Comparison of ENCODE assay signal across 8 cellular contexts in the genomic region with DNA sequence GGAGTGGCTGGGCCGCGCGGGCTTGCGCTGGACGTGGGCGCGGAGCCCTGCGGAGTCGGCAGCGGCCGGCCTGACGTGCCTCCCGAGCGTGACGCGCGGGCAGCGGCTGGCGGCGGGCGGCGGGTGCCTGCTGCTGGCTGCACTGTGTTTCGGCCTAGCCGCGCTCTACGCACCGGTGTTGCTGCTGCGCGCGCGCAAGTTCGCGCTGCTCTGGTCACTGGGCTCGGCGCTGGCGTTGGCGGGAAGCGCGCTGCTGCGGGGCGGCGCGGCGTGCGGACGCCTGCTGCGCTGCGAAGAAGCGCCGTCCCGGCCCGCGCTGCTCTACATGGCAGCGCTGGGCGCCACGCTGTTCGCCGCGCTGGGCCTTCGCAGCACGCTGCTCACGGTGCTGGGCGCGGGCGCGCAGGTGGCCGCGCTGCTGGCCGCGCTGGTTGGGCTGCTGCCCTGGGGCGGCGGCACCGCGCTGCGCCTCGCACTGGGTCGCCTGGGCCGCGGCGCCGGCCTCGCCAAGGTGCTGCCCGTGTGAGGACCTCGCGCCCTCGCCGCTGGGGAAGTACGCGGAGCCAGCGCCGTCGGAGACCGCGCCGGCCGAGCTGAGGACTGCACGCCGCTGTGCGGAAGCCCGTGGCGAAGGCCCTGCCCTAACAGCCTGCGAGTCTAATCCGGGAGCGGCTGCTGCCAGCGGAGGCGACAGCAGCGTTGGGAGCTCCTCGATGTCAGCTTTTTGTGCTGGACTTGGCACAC. TPM values are rescaled to one million over a fixed set of nuclear protein-coding genes. Genes with fewer than 3 reads are reported as not detected.
A peak's percentile ranks its signal among the peaks of the same experiment; 100 is the strongest.
DNase-seq lines count a peak whose midpoint lies in the region; ATAC-seq and TF ChIP-seq lines count a peak whose summit lies in the region.

No MANE protein-coding gene starts in this region.

- peaks cover 0 to 3% of the 10 kb centered on the region in 2 donors for H3K36me3 ChIP-seq in adrenal gland (replicated peaks in 1 of 2)
- H3K36me3 ChIP-seq in uterus, result no peaks in the 10 kb centered on the region

- 0 to 1% (median 0%) methylated on average over 7 to 108 of the region's 108 CpGs for WGBS in adrenal gland, 4 donors

- intact Hi-C loops in adrenal gland (cut with DNase I), result loop anchor here in 1 of 2 donors (10.0 kb wide), 1 partner anchor 113 kb away; the partner anchor contains the start of gene WDR33
- intact Hi-C loops in left ventricle myocardium superior (cut with micrococcal nuclease), result no loop called here
- intact Hi-C loops in uterus (cut with DNase I; ENCODE audit: low total_unique reads), result no loop called here

- TF ChIP-seq CTCF in GM12874 (IDR thresholded peaks at IDR 0.05; ENCODE audit: insufficient read depth, low read depth, low read length), result peak; percentile 32; the same call in 1 of the 2 replicates
- TF ChIP-seq CTCF in adrenal gland (IDR thresholded peaks at IDR 0.05), result peak in 3 of 6 experiments; percentile 25 to 60 (median 38)
- peak in 2 of 4 experiments; percentile 45 to 58 for TF ChIP-seq CTCF in uterus (IDR thresholded peaks at IDR 0.05)

- H3K4me1 ChIP-seq in adrenal gland (replicated peaks in 1 of 2), result peaks cover 6 to 23% of the 10 kb centered on the region in 2 donors
- H3K4me1 ChIP-seq in uterus, result peaks cover 6 to 7% of the 10 kb centered on the region in 2 donors

- H3K27ac ChIP-seq in adrenal gland (peak overlapping the region; percentile 81 to 100 (median 94)), uterus (peak overlapping the region; percentile 89 to 96)

- peak; percentile 45 for ATAC-seq in HG02588 (IDR thresholded peaks at IDR 0.05; ENCODE audit: unreplicated experiment)
- ATAC-seq in left ventricle myocardium superior, result peak; percentile 65

- peak overlapping the region; percentile 31 to 94 (median 48) for H3K4me3 ChIP-seq in adrenal gland
- H3K4me3 ChIP-seq in uterus, result peak overlapping the region; percentile 54 to 93

- H3K27me3 ChIP-seq in adrenal gland, result no peaks in the 10 kb centered on the region
- H3K27me3 ChIP-seq in uterus, result no peaks in the 10 kb centered on the region

- DNase-seq in NAMALWA (ENCODE audit: low spot score) (peak; percentile 86), SW480 (ENCODE audit: low spot score) (peak; percentile 86), adrenal gland (peak; percentile 71 to 87 (median 81)), left ventricle myocardium superior (peak; percentile 89), pulmonary artery endothelial cell (ENCODE audit: low read depth, low spot score) (peak; percentile 37), uterus (peak; percentile 56 to 63)

- H3K9me3 ChIP-seq in adrenal gland (replicated peaks in 1 of 3) (no peaks in the 10 kb centered on the region), uterus (no peaks in the 10 kb centered on the region)

- TF ChIP-seq POLR2A in adrenal gland (IDR thresholded peaks at IDR 0.05) (no peak), uterus (IDR thresholded peaks at IDR 0.05) (no peak)

RNA-seq across cellular contexts. Expression of gene SFT2D3, which starts 0.5 kb away (rescaled TPM):
- total RNA-seq in adrenal gland, result 10 to 100 TPM in 3 of 8 donors, 1 to 10 TPM in 5; 5.1 to 12.2 (median 8.1) TPM
- polyA plus RNA-seq in adrenal gland, result 1 to 10 TPM; 4.3 to 8.5 (median 5.4) TPM
- 3.1 TPM for total RNA-seq in left ventricle myocardium superior
- total RNA-seq in pulmonary artery endothelial cell, result 2.5 and 4.8 TPM in 2 replicates
- total RNA-seq in uterus, result 10 to 100 TPM in 2 of 4 donors, 1 to 10 TPM in 2; 5.9 to 27.2 (median 11.1) TPM

RNA-seq across cellular contexts. Expression of gene LIMS2, which starts 26.5 kb away (rescaled TPM):
- 10 to 100 TPM in 7 of 8 donors, 1 to 10 TPM in 1; 8.7 to 32.3 (median 16.1) TPM for total RNA-seq in adrenal gland
- 100 to 1,000 TPM in 2 of 3 donors, 1 to 10 TPM in 1; 3.8 to 142 (median 107) TPM for polyA plus RNA-seq in adrenal gland
- total RNA-seq in left ventricle myocardium superior, result 274 TPM
- 5.7 and 12.4 TPM in 2 replicates for total RNA-seq in pulmonary artery endothelial cell
- 100 to 1,000 TPM in 1 of 4 donors, 10 to 100 TPM in 3; 15.8 to 298 (median 66.2) TPM for total RNA-seq in uterus

RNA-seq across cellular contexts. Expression of gene GPR17, which starts 55.9 kb away (rescaled TPM):
- total RNA-seq in adrenal gland (under 1 TPM in 1 of 8 donors, not detected in 7; 0.11 TPM), left ventricle myocardium superior (0.25 TPM), pulmonary artery endothelial cell (not detected in 2 replicates), uterus (under 1 TPM in 1 of 4 donors, not detected in 3; 0.41 TPM)
- 1 to 10 TPM in 1 of 3 donors, under 1 TPM in 1, not detected in 1; 0.54 to 2.0 TPM for polyA plus RNA-seq in adrenal gland

Comparison
In these comparisons a context has a peak if more than half of its experiments do, and no peak if none do; other contexts are left out.
1. Peak in every context shown above with its lines: DNase-seq, ATAC-seq, H3K4me3 ChIP-seq and H3K27ac ChIP-seq.
2. DNase-seq: peak in every context shown above with its lines; median percentile 89 in left ventricle myocardium superior; 86 in NAMALWA; 86 in SW480; 81 in adrenal gland; 60 in uterus; 37 in pulmonary artery endothelial cell.